27 cellular contexts compared by ENCODE assay signal in the genomic region with DNA sequence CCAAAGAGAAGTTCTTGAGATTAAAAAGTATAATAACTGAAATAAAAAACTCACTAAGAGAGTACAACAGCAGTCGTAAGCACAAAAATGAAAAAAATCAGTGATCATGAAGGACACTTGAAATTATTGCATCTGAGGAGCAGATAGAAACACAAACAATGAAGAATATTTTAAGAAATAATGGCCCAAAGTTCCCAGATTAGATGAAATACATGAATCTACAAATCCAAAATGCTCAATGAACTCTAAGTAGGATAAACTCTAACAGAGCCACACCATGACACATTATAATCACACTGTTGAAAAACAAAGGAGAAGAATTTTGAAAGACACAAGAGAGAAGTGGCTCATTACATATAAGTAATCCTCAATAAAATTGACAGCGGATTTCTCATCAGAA.
"Had no signal": no experiment of that assay in that cellular context is flagged by ENCODE, and none has a peak within 500 bp of the region (broad histone marks: within the 10 kb centered on the region; RNA-seq: fewer than 3 reads in every experiment).

No MANE protein-coding gene starts in this region.

- H3K27ac ChIP-seq: colonic mucosa, coronary artery, epithelial cell of prostate, esophagus muscularis mucosa, esophagus squamous epithelium, foreskin keratinocyte, gastrocnemius medialis, gastroesophageal sphincter, heart left ventricle, heart right ventricle had no signal

- ATAC-seq: effector memory CD8-positive, alpha-beta T cell; esophagus mucosa; foreskin keratinocyte; gastrocnemius medialis; gastroesophageal sphincter; heart left ventricle; heart right ventricle had no signal

- H3K27me3 ChIP-seq: colonic mucosa, esophagus muscularis mucosa, esophagus squamous epithelium, foreskin keratinocyte, gastrocnemius medialis, gastroesophageal sphincter, heart left ventricle, heart right ventricle had no signal

- DNase-seq: colonic mucosa; cortex of kidney; dermis blood vessel endothelial cell; effector CD4-positive, alpha-beta T cell; effector CD8-positive, alpha-beta T cell; effector memory CD4-positive, alpha-beta T cell; effector memory CD8-positive, alpha-beta T cell; endodermal cell; erythroblast; esophagus squamous epithelium; foreskin fibroblast; foreskin keratinocyte; foreskin melanocyte; gastrocnemius medialis; glutamatergic neuron; head of caudate nucleus; heart left ventricle; heart right ventricle had no signal

- H3K36me3 ChIP-seq: colonic mucosa, esophagus muscularis mucosa, esophagus squamous epithelium, gastrocnemius medialis, gastroesophageal sphincter, heart left ventricle, heart right ventricle had no signal

- H3K4me3 ChIP-seq: colonic mucosa, coronary artery, esophagus muscularis mucosa, esophagus squamous epithelium, gastrocnemius medialis, gastroesophageal sphincter, heart left ventricle, heart right ventricle had no signal

- FAIRE-seq: colon, endometrium, endothelial cell of umbilical vein, frontal cortex had no signal

- H3K9me3 ChIP-seq: colonic mucosa had no signal

- H3K4me1 ChIP-seq: colonic mucosa, esophagus muscularis mucosa, esophagus squamous epithelium, foreskin keratinocyte, gastrocnemius medialis, gastroesophageal sphincter, heart left ventricle, heart right ventricle had no signal
